Comparison of ENCODE assay signal across 8 cellular contexts in the genomic region with DNA sequence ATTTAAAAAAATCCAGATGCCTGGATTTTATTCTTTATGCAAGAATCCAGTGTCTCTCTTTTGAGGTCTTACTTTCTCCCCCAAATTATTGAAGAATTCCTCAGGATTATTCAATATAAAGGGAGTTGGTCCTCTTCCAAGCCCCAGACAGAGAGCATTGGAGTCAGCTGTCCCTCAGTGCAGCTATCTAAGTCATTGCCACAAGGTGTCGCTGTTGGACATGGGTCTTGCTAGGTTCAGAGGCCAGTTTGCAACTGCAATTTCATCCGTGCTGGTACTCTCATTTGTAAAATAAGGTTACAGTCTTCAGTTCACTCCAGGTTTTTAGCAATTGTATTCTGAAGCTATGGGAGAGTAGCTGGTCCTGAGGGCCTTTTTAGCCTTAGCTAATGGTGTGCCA. TPM values are rescaled to one million over a fixed set of nuclear protein-coding genes. Genes with fewer than 3 reads are reported as not detected.
DNase-seq lines count a peak whose midpoint lies in the region; ATAC-seq and TF ChIP-seq lines count a peak whose summit lies in the region.

No MANE protein-coding gene starts in this region.

- peak; percentile 89 for DNase-seq in DMS 273 (lab: John Stamatoyannopoulos, UW; ENCODE audit: unreplicated experiment)
- no peak for DNase-seq in DMS 273 treated with DMSO at 0.1 percent for 48 hours (lab: John Stamatoyannopoulos, UW)
- DNase-seq in NCI-H1105 treated with DMSO at 0.1 percent for 48 hours (lab: John Stamatoyannopoulos, UW): peak; percentile 67
- DNase-seq in WERI-Rb-1: peak; percentile 66
- DNase-seq in head of caudate nucleus: peak in 32 of 42 donors; percentile 4 to 80 (median 42)
- DNase-seq in spleen: no peak
- DNase-seq in mesenteric fat pad (ENCODE audit: low spot score): no peak

- TF ChIP-seq CTCF in WERI-Rb-1 (IDR thresholded peaks at IDR 0.05; ENCODE audit: low read depth, low read length) (peak; percentile 92), spleen (IDR thresholded peaks at IDR 0.05 in 8 of 11, conservative IDR thresholded peaks at IDR 0.05 in 3 of 11) (peak in 9 of 11 experiments; percentile 20 to 67 (median 51))

- WGBS in spleen, 5 donors: 11 to 38% (median 25%) methylated on average over 2 of the region's 2 CpGs

- TF ChIP-seq POLR2A in spleen (IDR thresholded peaks at IDR 0.05): no peak

- no peaks in the 10 kb centered on the region for H3K4me1 ChIP-seq in spleen

- H3K27me3 ChIP-seq in WERI-Rb-1 (ENCODE audit: insufficient read depth, low read depth, severe bottlenecking): peaks cover 3% of the 10 kb centered on the region
- peaks cover 0 to 12% (median 0%) of the 10 kb centered on the region in 7 donors for H3K27me3 ChIP-seq in spleen (replicated peaks in 1 of 7)

- intact Hi-C loops in head of caudate nucleus (cut with DNase I) (loop anchor here (5.0 kb wide), 2 partner anchors 239 to 294 kb away; no protein-coding TSS in a partner anchor), spleen (cut with DNase I; ENCODE audit: low total_unique reads) (loop anchor here (5.0 to 10.0 kb wide), 2 partner anchors 241 to 294 kb away; no protein-coding TSS in a partner anchor)

- H3K36me3 ChIP-seq in WERI-Rb-1: no peaks in the 10 kb centered on the region
- H3K36me3 ChIP-seq in spleen: no peaks in the 10 kb centered on the region

- H3K27ac ChIP-seq in WERI-Rb-1 (no peak overlapping the region), spleen (no peak overlapping the region)

- peak; percentile 79 for ATAC-seq in GM21526 (IDR thresholded peaks at IDR 0.05; ENCODE audit: low FRiP score, unreplicated experiment)

- H3K4me3 ChIP-seq in WERI-Rb-1 (ENCODE audit: low read depth, low read length): no peak overlapping the region
- H3K4me3 ChIP-seq in spleen: no peak overlapping the region

- no peaks in the 10 kb centered on the region for H3K9me3 ChIP-seq in WERI-Rb-1 (ENCODE audit: severe bottlenecking)
- H3K9me3 ChIP-seq in spleen: peaks cover 3 to 31% (median 25%) of the 10 kb centered on the region in 8 donors

RNA-seq across cellular contexts. Expression of gene CCN2, which starts 27.8 kb away (rescaled TPM):
- total RNA-seq in spleen: 100 to 1,000 TPM; 253 to 556 (median 319) TPM
- polyA plus RNA-seq in spleen: 100 to 1,000 TPM in 1 of 3 donors, 10 to 100 TPM in 2; 20.6 to 115 (median 74.2) TPM
- 99.8 TPM for total RNA-seq in mesenteric fat pad

Comparison
In these comparisons a context has a peak if more than half of its experiments do, and no peak if none do; other contexts are left out.
1. DNase-seq: peak in DMS 273 (single experiment), NCI-H1105 treated with DMSO at 0.1 percent for 48 hours (single experiment), WERI-Rb-1 (single experiment) and head of caudate nucleus (32 of 42); none in DMS 273 treated with DMSO at 0.1 percent for 48 hours (single experiment), spleen (single experiment) and mesenteric fat pad (single experiment).